In genomic region chr11:65890324-65891179, GRCh38 we compare ENCODE assay signal across 8 cellular contexts. TPM values are rescaled to one million over a fixed set of nuclear protein-coding genes. Genes with fewer than 3 reads are reported as not detected.
DNase-seq lines count a peak whose midpoint lies in the region; ATAC-seq and TF ChIP-seq lines count a peak whose summit lies in the region.

Gene CCDC85B (plus strand): TSS chr11:65890673. CDS start chr11:65890784, 111 bp downstream.

- H3K9me3 Mint-ChIP-seq in activated CD4-positive, alpha-beta T cell treated with anti-CD3 and anti-CD28 coated beads, Interleukin-2, amount 10 ng/mL, durations not matched to agents 24 days and 14 days = no peaks in the 10 kb centered on the region

- H3K36me3 Mint-ChIP-seq in activated CD4-positive, alpha-beta T cell treated with anti-CD3 and anti-CD28 coated beads, Interleukin-2, amount 10 ng/mL, durations not matched to agents 24 days and 14 days (ENCODE audit: low read depth) = peaks cover 35% of the 10 kb centered on the region

- peak within 1 kb of the TSS; percentile 98 for H3K27ac Mint-ChIP-seq in activated CD4-positive, alpha-beta T cell treated with anti-CD3 and anti-CD28 coated beads, Interleukin-2, amount 10 ng/mL, durations not matched to agents 24 days and 14 days

- H3K27me3 Mint-ChIP-seq in activated CD4-positive, alpha-beta T cell treated with anti-CD3 and anti-CD28 coated beads, Interleukin-2, amount 10 ng/mL, durations not matched to agents 24 days and 14 days = no peaks in the 10 kb centered on the region

- peak; percentile 99 for DNase-seq in BE2C
- DNase-seq in GM19240 (ENCODE audit: insufficient read length, low spot score) = peak; percentile 81
- peak; percentile 98 for DNase-seq in NCI-H69 (lab: John Stamatoyannopoulos, UW)
- peak; percentile 100 for DNase-seq in activated CD4-positive, alpha-beta T cell treated with anti-CD3 and anti-CD28 coated beads, Interleukin-2, amount 10 ng/mL, durations not matched to agents 24 days and 14 days
- peak; percentile 98 to 99 for DNase-seq in left colon
- peak; percentile 98 to 99 for DNase-seq in stimulated activated CD4-positive, alpha-beta T cell treated with anti-CD3 and anti-CD28 coated beads, Interleukin-1b, Interleukin-23, amount 100 ng/mL, for 4 hours (ENCODE audit: low read depth in 2 of 2)

- H3K4me3 Mint-ChIP-seq in activated CD4-positive, alpha-beta T cell treated with anti-CD3 and anti-CD28 coated beads, Interleukin-2, amount 10 ng/mL, durations not matched to agents 24 days and 14 days = peak within 1 kb of the TSS; percentile 95

- peak within 1 kb of the TSS; percentile 92 for H3K4me3 ChIP-seq in BE2C (ENCODE audit: low read depth, low read length)

- H3K4me1 Mint-ChIP-seq in activated CD4-positive, alpha-beta T cell treated with anti-CD3 and anti-CD28 coated beads, Interleukin-2, amount 10 ng/mL, durations not matched to agents 24 days and 14 days = peaks cover 54% of the 10 kb centered on the region

- H3K27me3 ChIP-seq in BE2C = no peaks in the 10 kb centered on the region

- peak; percentile 38 for ATAC-seq in HG03520 (IDR thresholded peaks at IDR 0.05; ENCODE audit: unreplicated experiment)
- peak; percentile 78 for ATAC-seq in left colon

- peak; percentile 19 for TF ChIP-seq CTCF in BE2C (IDR thresholded peaks at IDR 0.05; ENCODE audit: low read depth, low read length)

- no peaks in the 10 kb centered on the region for H3K9me3 ChIP-seq in BE2C

- H3K36me3 ChIP-seq in BE2C = peaks cover 10% of the 10 kb centered on the region

- intact Hi-C loops in activated CD4-positive, alpha-beta T cell treated with anti-CD3 and anti-CD28 coated beads, Interleukin-2, amount 10 ng/mL, durations not matched to agents 24 days and 14 days (cut with micrococcal nuclease) = loop anchor here (1.0 to 5.0 kb wide), 2 partner anchors 29 to 178 kb away; partner anchors contain the start of genes C11orf68, DRAP1 and KAT5
- intact Hi-C loops in left colon (cut with DNase I, micrococcal nuclease) = no loop called here

- H3K4me1 ChIP-seq in BE2C = peaks cover 8% of the 10 kb centered on the region

- peak within 1 kb of the TSS; percentile 98 for H3K27ac ChIP-seq in cingulate gyrus (ENCODE audit: low read depth, low read length)

RNA-seq across cellular contexts. Expression of gene CCDC85B, which starts in this region (rescaled TPM):
- 205 TPM for polyA plus RNA-seq in BE2C (2012; ENCODE audit: insufficient read depth, insufficient read length, low read depth)
- 62.2 and 62.5 TPM in 2 replicates for total RNA-seq in activated CD4-positive, alpha-beta T cell treated with anti-CD3 and anti-CD28 coated beads, Interleukin-2, amount 10 ng/mL, durations not matched to agents 24 days and 14 days
- 1 to 10 TPM; 7.1 to 8.6 TPM for total RNA-seq in left colon

Comparison
In these comparisons a context has a peak if more than half of its experiments do, and no peak if none do; other contexts are left out.
1. Peak in every context shown above with its lines: DNase-seq, ATAC-seq, H3K4me3 ChIP-seq and H3K27ac ChIP-seq.